Comparison of ENCODE assay signal across 8 cellular contexts in the genomic region with DNA sequence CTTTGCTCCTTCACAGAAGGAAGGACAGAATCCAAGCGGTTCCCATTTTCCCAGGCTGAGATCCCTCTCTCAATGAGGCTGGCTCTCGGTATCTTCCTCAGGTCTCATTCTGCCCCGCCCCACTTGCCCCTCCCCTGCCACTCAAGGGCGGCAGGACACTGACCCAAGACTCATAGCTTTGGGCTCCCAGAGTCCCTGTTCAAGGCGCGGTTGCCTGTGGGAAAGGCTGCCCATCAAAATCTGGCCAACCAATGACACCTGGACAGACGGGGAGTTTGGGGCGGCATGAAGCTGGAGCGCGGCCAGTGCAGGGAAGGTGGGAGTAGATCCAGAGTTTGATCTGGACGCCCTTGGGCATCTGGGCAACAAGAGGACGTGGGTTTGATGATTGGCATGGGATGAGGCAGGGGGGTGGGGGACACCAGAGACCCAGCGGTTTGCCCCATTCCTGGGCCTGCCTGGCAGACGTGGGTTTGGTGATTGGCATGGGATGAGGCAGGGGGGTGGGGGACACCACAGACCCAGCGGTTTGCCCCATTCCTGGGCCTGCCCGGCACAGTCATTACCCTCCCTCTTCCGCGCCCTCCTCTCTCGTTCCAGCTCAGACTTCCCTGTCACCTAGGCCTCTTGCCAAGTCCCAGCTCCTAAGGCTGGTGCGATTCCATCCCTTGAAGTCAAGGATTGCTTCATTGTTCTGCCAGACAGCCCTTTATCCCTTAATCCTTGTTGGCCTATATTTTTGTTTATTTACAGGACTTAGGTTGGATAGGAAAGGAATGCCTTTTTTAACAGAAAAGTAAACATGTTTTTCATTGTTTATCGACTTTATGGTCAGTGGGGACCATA.
DNase-seq lines count a peak whose midpoint lies in the region; TF ChIP-seq lines count a peak whose summit lies in the region.

No MANE protein-coding gene starts in this region.

- DNase-seq in DMS 273 treated with DMSO at 0.1 percent for 48 hours (lab: John Stamatoyannopoulos, UW) (peak; percentile 19), NCI-H460 (ENCODE audit: extremely low read depth, low read depth) (peak; percentile 72), vagina (ENCODE audit: extremely low spot score in 2 of 2) (peak in 1 of 2 donors; percentile 94), GF-D8 (lab: John Stamatoyannopoulos, UW) (no peak), NCI-H526 (lab: John Stamatoyannopoulos, UW) (no peak)
- DNase-seq in stimulated activated CD4-positive, alpha-beta T cell treated with anti-CD3 and anti-CD28 coated beads, Interleukin-15, amount 100 ng/mL, for 24 hours = no peak

- no peak for TF ChIP-seq POLR2A in vagina (IDR thresholded peaks at IDR 0.05)

- H3K27ac ChIP-seq in duodenal mucosa (ENCODE audit: low read depth, low read length) = peak overlapping the region; percentile 30
- H3K27ac ChIP-seq in mesodermal cell (ENCODE audit: low read depth, low read length, severe bottlenecking) = peak overlapping the region; percentile 92
- peak overlapping the region; percentile 92 for H3K27ac ChIP-seq in vagina

- no peak for TF ChIP-seq CTCF in vagina (IDR thresholded peaks at IDR 0.05)

- H3K36me3 ChIP-seq in duodenal mucosa (ENCODE audit: control insufficient read depth in 1 of 2, insufficient read depth in 2 of 2, low read length in 2 of 2) = no peaks in the 10 kb centered on the region
- no peaks in the 10 kb centered on the region for H3K36me3 ChIP-seq in mesodermal cell (ENCODE audit: control insufficient read depth, insufficient read depth, low read length)
- no peaks in the 10 kb centered on the region for H3K36me3 ChIP-seq in vagina

- H3K27me3 ChIP-seq in duodenal mucosa (ENCODE audit: control insufficient read depth in 1 of 2, insufficient read depth in 2 of 2, low read length in 2 of 2) = no peaks in the 10 kb centered on the region
- H3K27me3 ChIP-seq in vagina = no peaks in the 10 kb centered on the region

- WGBS in mesodermal cell (ENCODE audit: insufficient coverage in 2 of 2), 2 experiments = 63 to 75% methylated on average over 19 of the region's 21 CpGs

- H3K9ac ChIP-seq in duodenal mucosa (ENCODE audit: low read depth in 1 of 2, low read length in 2 of 2) = peak overlapping the region; percentile 66 to 70

- H3K4me3 ChIP-seq in duodenal mucosa (ENCODE audit: low read depth in 1 of 2, low read length in 2 of 2) (peak overlapping the region; percentile 72 to 87), mesodermal cell (ENCODE audit: extremely low read depth, insufficient read depth, low read length, poor library complexity, severe bottlenecking) (peak overlapping the region; percentile 63), vagina (peak overlapping the region; percentile 54 to 57)

- intact Hi-C loops in vagina (cut with DNase I) = loop anchor here (2.0 kb wide), 3 partner anchors 182 to 380 kb away; a partner anchor contains a TSS

- peaks cover 34 to 37% of the 10 kb centered on the region in 2 donors for H3K4me1 ChIP-seq in duodenal mucosa (ENCODE audit: control insufficient read depth in 1 of 2, insufficient read depth in 2 of 2, low read length in 2 of 2)
- H3K4me1 ChIP-seq in mesodermal cell (ENCODE audit: control insufficient read depth, insufficient read depth, low read length, poor library complexity, severe bottlenecking) = peaks cover 25% of the 10 kb centered on the region
- H3K4me1 ChIP-seq in vagina = peaks cover 58% of the 10 kb centered on the region

- no peaks in the 10 kb centered on the region for H3K9me3 ChIP-seq in duodenal mucosa (ENCODE audit: control insufficient read depth in 1 of 2, low read length in 2 of 2)
- no peaks in the 10 kb centered on the region for H3K9me3 ChIP-seq in mesodermal cell (ENCODE audit: control insufficient read depth, low read length)
- H3K9me3 ChIP-seq in vagina = no peaks in the 10 kb centered on the region

Comparison
In these comparisons a context has a peak if more than half of its experiments do, and no peak if none do; other contexts are left out.
1. DNase-seq: peak in DMS 273 treated with DMSO at 0.1 percent for 48 hours (single experiment) and NCI-H460 (single experiment); none in stimulated activated CD4-positive, alpha-beta T cell treated with anti-CD3 and anti-CD28 coated beads, Interleukin-15, amount 100 ng/mL, for 24 hours (single experiment), GF-D8 (single experiment) and NCI-H526 (0 of 2).
2. H3K27ac ChIP-seq: peak in every context shown above with its lines; median percentile 92 in mesodermal cell; 92 in vagina; 30 in duodenal mucosa.
3. Peak in every context shown above with its lines, with median percentiles within 50 percentile points of each other: H3K4me3 ChIP-seq.